In the genomic region with DNA sequence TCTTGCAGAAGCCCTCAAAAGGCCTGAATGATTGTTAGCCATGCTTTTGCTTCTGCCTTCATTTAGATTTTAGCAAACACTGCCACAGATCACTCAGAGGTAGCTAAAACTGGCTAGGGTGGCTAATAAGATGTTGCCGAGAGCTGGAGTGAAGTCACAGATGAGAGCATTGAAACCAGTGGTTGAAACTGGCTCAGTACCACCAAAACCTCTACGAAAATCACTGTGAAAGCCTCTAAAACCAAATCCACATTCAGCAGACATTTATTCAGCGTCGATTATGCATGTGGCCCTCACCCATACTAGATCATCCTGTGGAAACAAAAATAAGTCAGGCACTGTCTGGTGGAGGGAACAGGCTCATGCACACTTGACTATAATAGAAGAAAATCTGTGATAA, we compare ENCODE assay signal across 1 cellular context.
TF ChIP-seq lines count a peak whose summit lies in the region.

No MANE protein-coding gene starts in this region.

TF ChIP-seq in GM23338, 12 proteins besides CTCF, POLR2A, EP300 and RAD21 (continued from another document):
- TF ChIP-seq, protein P1, sequence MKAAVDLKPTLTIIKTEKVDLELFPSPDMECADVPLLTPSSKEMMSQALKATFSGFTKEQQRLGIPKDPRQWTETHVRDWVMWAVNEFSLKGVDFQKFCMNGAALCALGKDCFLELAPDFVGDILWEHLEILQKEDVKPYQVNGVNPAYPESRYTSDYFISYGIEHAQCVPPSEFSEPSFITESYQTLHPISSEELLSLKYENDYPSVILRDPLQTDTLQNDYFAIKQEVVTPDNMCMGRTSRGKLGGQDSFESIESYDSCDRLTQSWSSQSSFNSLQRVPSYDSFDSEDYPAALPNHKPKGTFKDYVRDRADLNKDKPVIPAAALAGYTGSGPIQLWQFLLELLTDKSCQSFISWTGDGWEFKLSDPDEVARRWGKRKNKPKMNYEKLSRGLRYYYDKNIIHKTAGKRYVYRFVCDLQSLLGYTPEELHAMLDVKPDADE (IDR thresholded peaks at IDR 0.05) = no peak
- TF ChIP-seq CREB1 (CRISPR knock-in tag; IDR thresholded peaks at IDR 0.05; ENCODE audit: low read depth) (no peak), STAT1 (IDR thresholded peaks at IDR 0.05; ENCODE audit: unreplicated experiment) (no peak), EZH2phosphoT487 (IDR thresholded peaks at IDR 0.05; ENCODE audit: unreplicated experiment) (no peak), EZH2 (IDR thresholded peaks at IDR 0.05; ENCODE audit: low read depth, unreplicated experiment) (no peak), POLR2AphosphoS5 (IDR thresholded peaks at IDR 0.05; ENCODE audit: low read depth) (no peak)
